Comparison of ENCODE assay signal across 1 cellular context in genomic region chr13:86848716-86849115, GRCh38.
A peak's percentile ranks its signal among the peaks of the same experiment; 100 is the strongest.
TF ChIP-seq lines count a peak whose summit lies in the region.

No MANE protein-coding gene starts in this region.

TF ChIP-seq in HEK293, 187 proteins besides CTCF, POLR2A, EP300 and RAD21 (continued from another document):
- TF ChIP-seq HIC1 (tag by site-specific recombination; IDR thresholded peaks at IDR 0.05) (no peak), ATF2 (tag by site-specific recombination; IDR thresholded peaks at IDR 0.05; ENCODE audit: low read depth) (peak; percentile 67), ZNF654 (tag by site-specific recombination; IDR thresholded peaks at IDR 0.05; ENCODE audit: low read depth) (no peak)
